In the genomic region with DNA sequence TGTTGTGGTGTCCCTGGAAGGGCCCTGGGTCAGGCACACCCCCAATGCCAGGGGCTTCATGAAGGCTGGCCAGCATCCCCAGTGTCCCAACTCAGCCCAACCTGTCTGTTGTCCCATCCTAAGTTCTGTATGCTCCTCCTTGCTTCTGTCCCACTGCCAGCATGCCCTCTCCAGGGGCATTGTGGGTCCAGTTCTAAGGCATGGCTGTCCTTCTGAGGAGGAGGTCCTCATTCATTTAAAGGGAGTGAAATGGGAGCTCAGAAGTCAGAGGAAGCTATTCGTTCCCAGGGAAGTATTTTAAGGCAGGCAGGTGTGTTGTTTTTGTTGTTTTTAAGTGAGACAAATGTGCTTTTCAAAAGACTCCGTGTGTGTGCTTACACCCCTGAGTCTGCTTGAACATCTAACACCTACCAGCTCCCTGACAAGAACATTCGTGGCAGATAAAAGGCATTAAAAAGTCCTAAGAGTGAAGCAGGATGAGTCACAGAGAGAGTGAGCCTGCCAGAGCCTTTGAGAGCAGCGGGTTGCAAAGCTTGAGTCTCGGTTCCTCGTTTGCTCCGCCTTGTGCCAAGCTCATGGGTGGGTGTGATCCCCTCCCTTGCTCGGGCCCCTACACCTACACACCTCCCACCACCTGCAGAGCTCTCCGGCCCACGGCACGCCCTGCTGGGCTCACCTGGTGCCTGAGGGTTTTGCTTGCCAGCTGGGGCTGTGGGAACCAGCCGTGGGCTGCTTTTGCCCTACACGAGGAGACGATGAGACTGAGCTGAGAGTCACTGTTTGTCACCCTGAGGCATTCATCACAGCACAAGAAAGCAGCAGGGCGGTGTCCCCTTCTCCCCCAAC, we compare ENCODE assay signal across 8 cellular contexts.
DNase-seq lines count a peak whose midpoint lies in the region; ATAC-seq, FAIRE-seq and TF ChIP-seq lines count a peak whose summit lies in the region.

No MANE protein-coding gene starts in this region.

- H3K9ac ChIP-seq in HUES6 (ENCODE audit: low read length): no peak overlapping the region
- no peak overlapping the region for H3K9ac ChIP-seq in HepG2 (ENCODE audit: insufficient read depth, low read depth, low read length)

- TF ChIP-seq POLR2A in HepG2 (IDR thresholded peaks at IDR 0.05; ENCODE audit: insufficient read depth in 1 of 2, low read depth in 2 of 2, low read length in 2 of 2): no peak

- no peak overlapping the region for H3K4me3 Mint-ChIP-seq in endothelial cell (ENCODE audit: unreplicated experiment)

- TF ChIP-seq CTCF in endothelial cell (IDR thresholded peaks at IDR 0.05; ENCODE audit: unreplicated experiment) (no peak), HepG2 (CRISPR knock-in tag; IDR thresholded peaks at IDR 0.05) (no peak)

- POLR2A ChIA-PET in HepG2 (lab: Yijun Ruan, JAX): no interaction called here

- DNase-seq in activated T-cell treated with anti-CD3 and anti-CD28 coated beads for 1 hour (ENCODE audit: low read depth): peak; percentile 11
- DNase-seq in left kidney (ENCODE audit: low read depth, low spot score): peak; percentile 20
- DNase-seq in endothelial cell (ENCODE audit: low spot score): no peak
- no peak for DNase-seq in HepG2 (ENCODE audit: low spot score)
- no peak for DNase-seq in NCI-H748 (lab: John Stamatoyannopoulos, UW; ENCODE audit: unreplicated experiment)

- no TSS peak for BruUV-seq in HepG2 (replicated peaks; lab: Mats Ljungman, UMichigan)

- no peaks in the 10 kb centered on the region for H3K27me3 ChIP-seq in HUES6 (ENCODE audit: control insufficient read depth, insufficient read depth, low read length)
- H3K27me3 ChIP-seq in HepG2 (ENCODE audit: control insufficient read depth in 1 of 2, insufficient read depth in 2 of 2, low read length in 2 of 2): peaks cover 3 to 60% of the 10 kb centered on the region in 2 experiments; a peak in 3 of 5 replicates

- ATAC-seq in GM18498 (IDR thresholded peaks at IDR 0.05; ENCODE audit: unreplicated experiment) (peak; percentile 97), GM21576 (IDR thresholded peaks at IDR 0.05; ENCODE audit: unreplicated experiment) (peak; percentile 90), HepG2 (no peak)

- H3K4me2 ChIP-seq in HepG2 (ENCODE audit: low read depth, low read length): no peak overlapping the region

- no peaks in the 10 kb centered on the region for H3K9me3 Mint-ChIP-seq in endothelial cell (ENCODE audit: unreplicated experiment)

- in situ Hi-C loops in HepG2 (cut with HindIII; ENCODE audit: extremely low pct_ligation_motif_present, low pct_unique_long_range_greater_than_20kb): no loop called here

- H3K27me3 Mint-ChIP-seq in endothelial cell (ENCODE audit: unreplicated experiment): peaks cover 2% of the 10 kb centered on the region

- no peak for TF ChIP-seq EP300 in HepG2 (IDR thresholded peaks at IDR 0.05; ENCODE audit: low read depth in 2 of 2, low read length in 2 of 2)
- TF ChIP-seq EP300 in HepG2 (CRISPR knock-in tag; IDR thresholded peaks at IDR 0.05; ENCODE audit: borderline replicate concordance): no peak

- CTCF ChIA-PET in HepG2 (lab: Yijun Ruan, JAX; ENCODE audit: low intra/inter-chr PET ratio, low total read pairs): no interaction called here

- 1% methylated on average over 14 of the region's 15 CpGs for WGBS in HepG2 (ENCODE audit: low lambda C conversion rate)

- no peaks in the 10 kb centered on the region for H3K9me3 ChIP-seq in HUES6 (ENCODE audit: control insufficient read depth, insufficient read depth, low read depth, low read length)
- H3K9me3 ChIP-seq in HepG2 (ENCODE audit: low read length): no peaks in the 10 kb centered on the region

- H3K36me3 ChIP-seq in HUES6 (ENCODE audit: control insufficient read depth, insufficient read depth, low read length): no peaks in the 10 kb centered on the region
- H3K36me3 ChIP-seq in HepG2 (replicated peaks in 1 of 2; ENCODE audit: control insufficient read depth in 1 of 2, insufficient read depth in 2 of 2, low read length in 2 of 2): no peaks in the 10 kb centered on the region

- no peaks in the 10 kb centered on the region for H3K4me1 Mint-ChIP-seq in endothelial cell (ENCODE audit: unreplicated experiment)

- no peaks in the 10 kb centered on the region for H3K36me3 Mint-ChIP-seq in endothelial cell (ENCODE audit: low read depth, unreplicated experiment)

- H3K79me2 ChIP-seq in HepG2 (ENCODE audit: insufficient read depth, low read length): no peaks in the 10 kb centered on the region

- FAIRE-seq in HepG2 (lab: Jason Lieb, UNC): no peak

- intact Hi-C loops in HepG2 (cut with micrococcal nuclease; ENCODE audit: unreplicated experiment): no loop called here

- H3K27ac Mint-ChIP-seq in endothelial cell (ENCODE audit: unreplicated experiment): no peak overlapping the region

- H3K4me1 ChIP-seq in HUES6 (ENCODE audit: control insufficient read depth, insufficient read depth, low read length) (peaks cover 20% of the 10 kb centered on the region), HepG2 (ENCODE audit: insufficient read depth, low read length) (no peaks in the 10 kb centered on the region)

- TF ChIP-seq RAD21 in HepG2 (CRISPR knock-in tag; IDR thresholded peaks at IDR 0.05): no peak

- H3K4me3 ChIP-seq in HUES6 (ENCODE audit: low read depth, low read length): peak overlapping the region; percentile 28; the same call in 1 of the 2 replicates
- no peak overlapping the region for H3K4me3 ChIP-seq in HepG2 (replicated peaks in 1 of 3; ENCODE audit: insufficient read depth in 1 of 3, low read depth in 2 of 3, low read length in 3 of 3)

- no peaks in the 10 kb centered on the region for H4K20me1 ChIP-seq in HepG2 (ENCODE audit: insufficient read depth, low read length)

- H3K27ac ChIP-seq in HUES6 (ENCODE audit: low read depth, low read length) (no peak overlapping the region), HepG2 (ENCODE audit: extremely low read length, insufficient read depth, low read length) (no peak overlapping the region)

- no peak overlapping the region for H2AFZ ChIP-seq in HepG2 (ENCODE audit: low read length)

TF ChIP-seq in HepG2, 621 proteins besides CTCF, POLR2A, EP300 and RAD21 (continues in another document):
- TF ChIP-seq, protein P1, sequence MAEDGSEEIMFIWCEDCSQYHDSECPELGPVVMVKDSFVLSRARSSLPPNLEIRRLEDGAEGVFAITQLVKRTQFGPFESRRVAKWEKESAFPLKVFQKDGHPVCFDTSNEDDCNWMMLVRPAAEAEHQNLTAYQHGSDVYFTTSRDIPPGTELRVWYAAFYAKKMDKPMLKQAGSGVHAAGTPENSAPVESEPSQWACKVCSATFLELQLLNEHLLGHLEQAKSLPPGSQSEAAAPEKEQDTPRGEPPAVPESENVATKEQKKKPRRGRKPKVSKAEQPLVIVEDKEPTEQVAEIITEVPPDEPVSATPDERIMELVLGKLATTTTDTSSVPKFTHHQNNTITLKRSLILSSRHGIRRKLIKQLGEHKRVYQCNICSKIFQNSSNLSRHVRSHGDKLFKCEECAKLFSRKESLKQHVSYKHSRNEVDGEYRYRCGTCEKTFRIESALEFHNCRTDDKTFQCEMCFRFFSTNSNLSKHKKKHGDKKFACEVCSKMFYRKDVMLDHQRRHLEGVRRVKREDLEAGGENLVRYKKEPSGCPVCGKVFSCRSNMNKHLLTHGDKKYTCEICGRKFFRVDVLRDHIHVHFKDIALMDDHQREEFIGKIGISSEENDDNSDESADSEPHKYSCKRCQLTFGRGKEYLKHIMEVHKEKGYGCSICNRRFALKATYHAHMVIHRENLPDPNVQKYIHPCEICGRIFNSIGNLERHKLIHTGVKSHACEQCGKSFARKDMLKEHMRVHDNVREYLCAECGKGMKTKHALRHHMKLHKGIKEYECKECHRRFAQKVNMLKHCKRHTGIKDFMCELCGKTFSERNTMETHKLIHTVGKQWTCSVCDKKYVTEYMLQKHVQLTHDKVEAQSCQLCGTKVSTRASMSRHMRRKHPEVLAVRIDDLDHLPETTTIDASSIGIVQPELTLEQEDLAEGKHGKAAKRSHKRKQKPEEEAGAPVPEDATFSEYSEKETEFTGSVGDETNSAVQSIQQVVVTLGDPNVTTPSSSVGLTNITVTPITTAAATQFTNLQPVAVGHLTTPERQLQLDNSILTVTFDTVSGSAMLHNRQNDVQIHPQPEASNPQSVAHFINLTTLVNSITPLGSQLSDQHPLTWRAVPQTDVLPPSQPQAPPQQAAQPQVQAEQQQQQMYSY (CRISPR knock-in tag; IDR thresholded peaks at IDR 0.05): no peak
- TF ChIP-seq ZNF333 (CRISPR knock-in tag; IDR thresholded peaks at IDR 0.05; ENCODE audit: borderline replicate concordance) (no peak), ZNF329 (CRISPR knock-in tag; IDR thresholded peaks at IDR 0.05; ENCODE audit: low read depth) (no peak), ZSCAN9 (CRISPR knock-in tag; IDR thresholded peaks at IDR 0.05; ENCODE audit: borderline replicate concordance) (no peak), MTA1 (CRISPR knock-in tag; IDR thresholded peaks at IDR 0.05; ENCODE audit: borderline replicate concordance) (no peak), KLF9 (CRISPR knock-in tag; IDR thresholded peaks at IDR 0.05; ENCODE audit: low read depth) (no peak), ZNF138 (CRISPR knock-in tag; IDR thresholded peaks at IDR 0.05; ENCODE audit: low read depth) (no peak), SCMH1 (CRISPR knock-in tag; IDR thresholded peaks at IDR 0.05; ENCODE audit: borderline replicate concordance) (no peak), CBX1 (IDR thresholded peaks at IDR 0.05; ENCODE audit: low read depth) (no peak), DR1 (CRISPR knock-in tag; IDR thresholded peaks at IDR 0.05) (no peak), BORCS8-MEF2B (CRISPR knock-in tag; IDR thresholded peaks at IDR 0.05) (no peak), ZNF24 (IDR thresholded peaks at IDR 0.05) (no peak), ZNF567 (CRISPR knock-in tag; IDR thresholded peaks at IDR 0.05; ENCODE audit: borderline replicate concordance) (no peak)
- TF ChIP-seq, protein P2, sequence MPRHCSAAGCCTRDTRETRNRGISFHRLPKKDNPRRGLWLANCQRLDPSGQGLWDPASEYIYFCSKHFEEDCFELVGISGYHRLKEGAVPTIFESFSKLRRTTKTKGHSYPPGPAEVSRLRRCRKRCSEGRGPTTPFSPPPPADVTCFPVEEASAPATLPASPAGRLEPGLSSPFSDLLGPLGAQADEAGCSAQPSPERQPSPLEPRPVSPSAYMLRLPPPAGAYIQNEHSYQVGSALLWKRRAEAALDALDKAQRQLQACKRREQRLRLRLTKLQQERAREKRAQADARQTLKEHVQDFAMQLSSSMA (CRISPR knock-in tag; IDR thresholded peaks at IDR 0.05): no peak
- TF ChIP-seq, protein P3, sequence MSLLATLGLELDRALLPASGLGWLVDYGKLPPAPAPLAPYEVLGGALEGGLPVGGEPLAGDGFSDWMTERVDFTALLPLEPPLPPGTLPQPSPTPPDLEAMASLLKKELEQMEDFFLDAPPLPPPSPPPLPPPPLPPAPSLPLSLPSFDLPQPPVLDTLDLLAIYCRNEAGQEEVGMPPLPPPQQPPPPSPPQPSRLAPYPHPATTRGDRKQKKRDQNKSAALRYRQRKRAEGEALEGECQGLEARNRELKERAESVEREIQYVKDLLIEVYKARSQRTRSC (CRISPR knock-in tag; IDR thresholded peaks at IDR 0.05; ENCODE audit: low read depth): no peak

Comparison
In these comparisons a context has a peak if more than half of its experiments do, and no peak if none do; other contexts are left out.
1. DNase-seq: peak in activated T-cell treated with anti-CD3 and anti-CD28 coated beads for 1 hour (single experiment) and left kidney (single experiment); none in endothelial cell (single experiment), HepG2 (single experiment) and NCI-H748 (single experiment).